33 cellular contexts compared by ENCODE assay signal in the genomic region with DNA sequence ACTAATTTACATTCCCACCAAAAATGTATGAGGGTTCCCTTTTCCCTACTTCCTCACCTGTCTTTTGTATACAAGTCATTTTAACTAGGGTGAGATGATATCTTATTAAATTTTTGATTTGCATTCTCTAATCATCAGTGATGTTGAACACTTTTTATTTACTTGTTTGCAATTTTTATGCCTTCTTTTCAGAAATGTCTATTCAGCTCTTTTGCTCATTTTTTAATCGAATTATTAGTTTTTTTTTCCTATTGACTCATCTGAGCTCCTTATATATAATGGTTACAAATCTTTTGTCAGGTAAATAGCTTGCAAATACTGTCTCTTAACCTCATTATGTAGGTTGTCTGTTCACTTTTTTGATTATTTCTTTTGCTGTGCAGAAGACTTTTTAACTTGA.
"Had no signal": no experiment of that assay in that cellular context is flagged by ENCODE, and none has a peak within 500 bp of the region (broad histone marks: within the 10 kb centered on the region; RNA-seq: fewer than 3 reads in every experiment).

No MANE protein-coding gene starts in this region.

- FAIRE-seq: astrocyte, bronchial epithelial cell had no signal

- H3K27ac ChIP-seq: adrenal gland, ascending aorta, body of pancreas, brain microvascular endothelial cell, breast epithelium, cardiac muscle cell had no signal

- DNase-seq: activated effector memory CD4-positive, alpha-beta T cell treated with anti-CD3 and anti-CD28 coated beads, Interleukin-2, amount 50 U/mL, for 16 hours; activated effector memory CD4-positive, alpha-beta T cell treated with Interleukin-2 at 50 U/mL for 16 hours; activated gamma-delta T cell; activated gamma-delta T cell treated with Interleukin-2 at 50 U/mL for 16 hours; activated naive CD4-positive, alpha-beta T cell; activated naive CD4-positive, alpha-beta T cell treated with anti-CD3 and anti-CD28 coated beads for 36 hours; activated naive CD4-positive, alpha-beta T cell treated with anti-CD3 and anti-CD28 coated beads, Interleukin-2, amount 10 ng/mL, durations not matched to agents 7 days and 5 days; activated naive CD4-positive, alpha-beta T cell treated with anti-CD3 and anti-CD28 coated beads, Interleukin-2, amount 50 U/mL, for 16 hours; activated naive CD4-positive, alpha-beta T cell treated with Interleukin-2 at 50 U/mL for 16 hours; activated naive CD8-positive, alpha-beta T cell treated with anti-CD3 and anti-CD28 coated beads for 36 hours; activated naive CD8-positive, alpha-beta T cell treated with anti-CD3 and anti-CD28 coated beads, Interleukin-2, amount 10 ng/mL, durations not matched to agents 7 days and 5 days; activated naive CD8-positive, alpha-beta T cell treated with anti-CD3 and anti-CD28 coated beads, Interleukin-2, amount 50 U/mL, for 24 hours; activated T-cell treated with anti-CD3 and anti-CD28 coated beads, Interleukin-2, amount 50 U/mL, for 24 hours; activated T-cell treated with anti-CD3 and anti-CD28 coated beads, Interleukin-2, amount 50 U/mL, for 4 hours; activated T-cell treated with anti-CD3 and anti-CD28 coated beads, Interleukin-2, amount 50 U/mL, for 48 hours; activated T-cell treated with anti-CD3 and anti-CD28 coated beads, Interleukin-2, amount 50 U/mL, for 72 hours; adrenal gland; amniotic stem cell; amygdala; anterior cingulate cortex; aorta; body of pancreas; brain microvascular endothelial cell; caudate nucleus; central memory CD4-positive, alpha-beta T cell; cerebellar nuclear complex had no signal

- H3K36me3 ChIP-seq: adrenal gland, ascending aorta, brain microvascular endothelial cell, breast epithelium, cardiac muscle cell had no signal

- H3K4me3 ChIP-seq: adrenal gland, ascending aorta, body of pancreas, breast epithelium, cardiac muscle cell had no signal

- ATAC-seq: activated naive CD4-positive, alpha-beta T cell treated with anti-CD3 and anti-CD28 coated beads, Interleukin-2, amount 50 U/mL, for 72 hours; activated naive CD8-positive, alpha-beta T cell treated with anti-CD3 and anti-CD28 coated beads, Interleukin-2, amount 50 U/mL, for 24 hours; activated T-cell treated with anti-CD3 and anti-CD28 coated beads, Interleukin-2, amount 50 U/mL, for 4 hours; activated T-cell treated with anti-CD3 and anti-CD28 coated beads, Interleukin-2, amount 50 U/mL, for 72 hours; activated T-helper 17 cell treated with anti-CD3 and anti-CD28 coated beads, Interleukin-2, amount 50 U/mL, for 72 hours; body of pancreas had no signal

- H3K27me3 ChIP-seq: adrenal gland, ascending aorta, body of pancreas, brain microvascular endothelial cell, breast epithelium, cardiac muscle cell had no signal

- H3K9me3 ChIP-seq: adrenal gland, ascending aorta, body of pancreas, breast epithelium had no signal

- H3K4me1 ChIP-seq: adrenal gland, ascending aorta, body of pancreas, breast epithelium had no signal
